ENCODE assay signal across 21 cellular contexts in the genomic region with DNA sequence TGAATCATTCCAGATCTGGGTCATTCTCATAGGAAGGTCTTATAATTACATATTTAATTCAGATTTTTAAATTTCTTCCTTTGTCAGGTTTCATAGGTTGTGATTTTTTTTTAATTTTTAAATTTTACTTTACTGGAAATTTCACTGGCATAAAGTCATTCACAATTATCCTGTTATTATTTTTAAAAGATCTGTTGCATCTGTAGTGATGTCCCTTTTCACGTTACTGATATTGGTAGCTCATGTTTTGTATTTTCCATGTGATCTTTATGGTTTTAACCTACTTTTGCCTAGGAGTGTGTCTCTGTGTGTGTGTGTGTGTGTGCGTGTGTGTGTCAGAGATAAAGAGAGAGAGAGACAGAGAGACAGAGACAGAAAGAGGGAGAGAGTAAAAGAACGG.
DNase-seq lines count a peak whose midpoint lies in the region; ATAC-seq and TF ChIP-seq lines count a peak whose summit lies in the region.
"Had no signal": no experiment of that assay in that cellular context is flagged by ENCODE, and none has a peak within 500 bp of the region (broad histone marks: within the 10 kb centered on the region; RNA-seq: fewer than 3 reads in every experiment).

No MANE protein-coding gene starts in this region.

- no peak overlapping the region for H3K4me3 ChIP-seq in astrocyte of the spinal cord (ENCODE audit: low read depth, low read length)
- H3K4me3 ChIP-seq: SJCRH30 had no signal

- no peak overlapping the region for H3K4me3 Mint-ChIP-seq in activated T-helper 2 cell treated with anti-CD3 and anti-CD28 coated beads, Interferon-gamma antibody, Interleukin-2, Interleukin-4, amounts not matched to agents 10 μg/mL and 5 μg/mL and 100 μg/mL, durations not matched to agents 14 hours and 24 hours and 36 hours (ENCODE audit: low read depth)
- H3K4me3 Mint-ChIP-seq: CD14-positive monocyte; CD8-positive, alpha-beta memory T cell had no signal

- H3K4me1 Mint-ChIP-seq in activated T-helper 2 cell treated with anti-CD3 and anti-CD28 coated beads, Interferon-gamma antibody, Interleukin-2, Interleukin-4, amounts not matched to agents 10 μg/mL and 5 μg/mL and 100 μg/mL, durations not matched to agents 14 hours and 24 hours and 36 hours (ENCODE audit: low read depth) = no peaks in the 10 kb centered on the region
- H3K4me1 Mint-ChIP-seq: CD8-positive, alpha-beta memory T cell had no signal

- no peak for ATAC-seq in GM19324 (IDR thresholded peaks at IDR 0.05; ENCODE audit: low FRiP score, unreplicated experiment)
- ATAC-seq: SK-N-SH treated with all-trans-retinoic acid at 6 μM for 48 hours had no signal

- TF ChIP-seq CTCF in astrocyte of the spinal cord (IDR thresholded peaks at IDR 0.05; ENCODE audit: low read depth, low read length) = no peak

- DNase-seq in DMS 273 (lab: John Stamatoyannopoulos, UW; ENCODE audit: unreplicated experiment) = peak; percentile 5
- DNase-seq in DMS 273 treated with DMSO at 0.1 percent for 48 hours (lab: John Stamatoyannopoulos, UW) = no peak
- peak; percentile 24 for DNase-seq in OCI-M1 (lab: John Stamatoyannopoulos, UW)
- DNase-seq in astrocyte of the spinal cord (ENCODE audit: low read depth, low spot score) = peak; percentile 36
- DNase-seq in renal cortical epithelial cell (ENCODE audit: low read depth) = peak; percentile 2
- DNase-seq in activated T-helper 2 cell treated with anti-CD3 and anti-CD28 coated beads, Interferon-gamma antibody, Interleukin-2, Interleukin-4, amounts not matched to agents 10 μg/mL and 5 μg/mL and 100 μg/mL, durations not matched to agents 14 hours and 24 hours and 36 hours (ENCODE audit: low spot score) = no peak
- no peak for DNase-seq in NCI-H2196 treated with DMSO at 0.1 percent for 48 hours (lab: John Stamatoyannopoulos, UW; ENCODE audit: unreplicated experiment)
- DNase-seq: BE2C; CD8-positive, alpha-beta memory T cell; HCEC 1CT; MV-4-11; NCI-H1105 treated with DMSO at 0.1 percent for 48 hours; NCI-H1694; NCI-H2029 treated with DMSO at 0.1 percent for 48 hours; NCI-H226; NCI-H510A; NCI-H69; SJCRH30 had no signal

- in situ Hi-C loops in astrocyte of the spinal cord (cut with HindIII; ENCODE audit: low sequenced_read_pairs) = no loop called here

- intact Hi-C loops in activated T-helper 2 cell treated with anti-CD3 and anti-CD28 coated beads, Interferon-gamma antibody, Interleukin-2, Interleukin-4, amounts not matched to agents 10 μg/mL and 5 μg/mL and 100 μg/mL, durations not matched to agents 14 hours and 24 hours and 36 hours (cut with micrococcal nuclease) = no loop called here

- no peak overlapping the region for H3K27ac Mint-ChIP-seq in activated T-helper 2 cell treated with anti-CD3 and anti-CD28 coated beads, Interferon-gamma antibody, Interleukin-2, Interleukin-4, amounts not matched to agents 10 μg/mL and 5 μg/mL and 100 μg/mL, durations not matched to agents 14 hours and 24 hours and 36 hours
- H3K27ac Mint-ChIP-seq: CD14-positive monocyte; CD8-positive, alpha-beta memory T cell had no signal

- peaks cover 8% of the 10 kb centered on the region for H3K9me3 Mint-ChIP-seq in activated T-helper 2 cell treated with anti-CD3 and anti-CD28 coated beads, Interferon-gamma antibody, Interleukin-2, Interleukin-4, amounts not matched to agents 10 μg/mL and 5 μg/mL and 100 μg/mL, durations not matched to agents 14 hours and 24 hours and 36 hours

- H3K27me3 Mint-ChIP-seq in activated T-helper 2 cell treated with anti-CD3 and anti-CD28 coated beads, Interferon-gamma antibody, Interleukin-2, Interleukin-4, amounts not matched to agents 10 μg/mL and 5 μg/mL and 100 μg/mL, durations not matched to agents 14 hours and 24 hours and 36 hours (ENCODE audit: low read depth) = no peaks in the 10 kb centered on the region

- H3K36me3 Mint-ChIP-seq in activated T-helper 2 cell treated with anti-CD3 and anti-CD28 coated beads, Interferon-gamma antibody, Interleukin-2, Interleukin-4, amounts not matched to agents 10 μg/mL and 5 μg/mL and 100 μg/mL, durations not matched to agents 14 hours and 24 hours and 36 hours (ENCODE audit: low read depth) = no peaks in the 10 kb centered on the region
- H3K36me3 Mint-ChIP-seq: CD14-positive monocyte; CD8-positive, alpha-beta memory T cell had no signal

Comparison
In these comparisons a context has a peak if more than half of its experiments do, and no peak if none do; other contexts are left out.
1. DNase-seq: peak in DMS 273 (single experiment), OCI-M1 (single experiment), astrocyte of the spinal cord (single experiment) and renal cortical epithelial cell (single experiment); none in DMS 273 treated with DMSO at 0.1 percent for 48 hours (single experiment), activated T-helper 2 cell treated with anti-CD3 and anti-CD28 coated beads, Interferon-gamma antibody, Interleukin-2, Interleukin-4, amounts not matched to agents 10 μg/mL and 5 μg/mL and 100 μg/mL, durations not matched to agents 14 hours and 24 hours and 36 hours (single experiment) and NCI-H2196 treated with DMSO at 0.1 percent for 48 hours (single experiment).